15 cellular contexts compared by ENCODE assay signal in genomic region chr2:67776276-67776675, GRCh38.
"Had no signal": no experiment of that assay in that cellular context is flagged by ENCODE, and none has a peak within 500 bp of the region (broad histone marks: within the 10 kb centered on the region; RNA-seq: fewer than 3 reads in every experiment).

No MANE protein-coding gene starts in this region.

- H3K27ac Mint-ChIP-seq: natural killer cell had no signal

- DNase-seq: effector memory CD4-positive, alpha-beta T cell; esophagus squamous epithelium; foreskin melanocyte; head of caudate nucleus; hippocampal formation; mammary epithelial cell; mucosa of descending colon; natural killer cell; ovary; right cardiac atrium; stimulated activated CD4-positive, alpha-beta T cell treated with anti-CD3 and anti-CD28 coated beads, Interleukin-2, amount 100 ng/mL, for 48 hours; stimulated activated naive CD4-positive, alpha-beta T cell treated with Interleukin-2 at 50 U/mL for 16 hours; trophoblast cell had no signal

- H3K9me3 Mint-ChIP-seq: natural killer cell had no signal

- H3K4me3 ChIP-seq: esophagus squamous epithelium, mucosa of descending colon, ovary, smooth muscle cell had no signal

- ATAC-seq: mucosa of descending colon, natural killer cell, right cardiac atrium had no signal

- H3K36me3 Mint-ChIP-seq: natural killer cell had no signal

- H3K4me1 Mint-ChIP-seq: natural killer cell, neural crest cell had no signal

- H3K4me3 Mint-ChIP-seq: natural killer cell, neural crest cell had no signal
